In genomic region chr18:44823782-44824181, GRCh38 we compare ENCODE assay signal across 13 cellular contexts.
DNase-seq lines count a peak whose midpoint lies in the region; ATAC-seq, FAIRE-seq and TF ChIP-seq lines count a peak whose summit lies in the region.
"Had no signal": no experiment of that assay in that cellular context is flagged by ENCODE, and none has a peak within 500 bp of the region (broad histone marks: within the 10 kb centered on the region; RNA-seq: fewer than 3 reads in every experiment).

No MANE protein-coding gene starts in this region.

- in situ Hi-C loops in GM12878 (cut with MboI), result no loop called here

- H2AK5ac ChIP-seq in neuronal stem cell (ENCODE audit: low read depth, low read length), result peak overlapping the region; percentile 11

- no peak overlapping the region for H2AFZ ChIP-seq in GM12878 (ENCODE audit: control insufficient read depth, low read depth, low read length)
- no peak overlapping the region for H2AFZ ChIP-seq in neuronal stem cell (ENCODE audit: low read length)

- H3K27me3 ChIP-seq in GM12878 (replicated peaks in 1 of 2; ENCODE audit: control insufficient read depth in 2 of 2, insufficient read depth in 2 of 2, low read length in 1 of 2) (no peaks in the 10 kb centered on the region), neuronal stem cell (ENCODE audit: control insufficient read depth in 3 of 3, insufficient read depth in 3 of 3, low read depth in 1 of 3, low read length in 3 of 3) (no peaks in the 10 kb centered on the region)
- H3K27me3 ChIP-seq: right lobe of liver had no signal

- H3K4me1 ChIP-seq in GM12878 (ENCODE audit: control insufficient read depth, insufficient read depth, low read length) (peaks cover 6% of the 10 kb centered on the region; the same call in 1 of the 2 replicates), neuronal stem cell (ENCODE audit: control insufficient read depth in 2 of 2, insufficient read depth in 1 of 2, low read depth in 1 of 2, low read length in 2 of 2) (peaks cover 8 to 28% of the 10 kb centered on the region in 2 donors)

- H4K91ac ChIP-seq in neuronal stem cell (ENCODE audit: low read depth, low read length, poor library complexity), result no peak overlapping the region

- no peak for TF ChIP-seq EP300 in GM12878 (IDR thresholded peaks at IDR 0.05; ENCODE audit: borderline replicate concordance in 1 of 2, control insufficient read depth in 1 of 2, low read depth in 2 of 2, low read length in 2 of 2)

- DNase-seq in Calu3 (no peak), GM12878 (ENCODE audit: low read depth, low spot score) (no peak), neuronal stem cell (ENCODE audit: low spot score) (no peak), NOMO-1 treated with DMSO at 0.1 percent for 48 hours (lab: John Stamatoyannopoulos, UW; ENCODE audit: unreplicated experiment) (no peak), MV-4-11 (lab: John Stamatoyannopoulos, UW) (no peak)
- DNase-seq: activated CD8-positive, alpha-beta memory T cell treated with anti-CD3 and anti-CD28 coated beads, Interleukin-2, amount 50 U/mL, for 48 hours; head of caudate nucleus; mesenchymal stem cell; MM.1S; NCI-H526 treated with DMSO at 0.1 percent for 48 hours; right lobe of liver had no signal

- H3K14ac ChIP-seq in neuronal stem cell (ENCODE audit: low read length), result no peak overlapping the region

- peak; percentile 33 for ATAC-seq in GM19351 (IDR thresholded peaks at IDR 0.05; ENCODE audit: unreplicated experiment)
- ATAC-seq in GM12878, result peak; percentile 57
- no peak for ATAC-seq in HG02840 (IDR thresholded peaks at IDR 0.05; ENCODE audit: low FRiP score, unreplicated experiment)
- ATAC-seq: right lobe of liver had no signal

- no peak overlapping the region for H2BK120ac ChIP-seq in neuronal stem cell (ENCODE audit: low read depth, low read length)

- H2BK12ac ChIP-seq in neuronal stem cell (ENCODE audit: low read length), result no peak overlapping the region

- intact Hi-C loops in Calu3 (cut with micrococcal nuclease; ENCODE audit: unreplicated experiment) (no loop called here), GM12878 (cut with micrococcal nuclease; ENCODE audit: unreplicated experiment) (no loop called here)

- H3K27me3 Mint-ChIP-seq in Calu3 (ENCODE audit: unreplicated experiment), result no peaks in the 10 kb centered on the region

- H3K9me3 Mint-ChIP-seq in Calu3 (ENCODE audit: low read depth, unreplicated experiment), result no peaks in the 10 kb centered on the region

- H3K4me3 ChIP-seq in GM12878, result no peak overlapping the region
- no peak overlapping the region for H3K4me3 ChIP-seq in neuronal stem cell (ENCODE audit: low read length in 2 of 2)
- H3K4me3 ChIP-seq: right lobe of liver had no signal

- no peak for TF ChIP-seq RAD21 in GM12878 (IDR thresholded peaks at IDR 0.05; ENCODE audit: insufficient read depth, low read depth, low read length)

- no peaks in the 10 kb centered on the region for H4K20me1 ChIP-seq in GM12878 (ENCODE audit: control insufficient read depth, insufficient read depth)

- no peak overlapping the region for H2BK15ac ChIP-seq in neuronal stem cell (ENCODE audit: low read length)

- H3K23ac ChIP-seq in neuronal stem cell (ENCODE audit: low read depth, low read length, poor library complexity), result no peak overlapping the region

- H3K79me2 ChIP-seq in GM12878 (ENCODE audit: control insufficient read depth, insufficient read depth, low read length), result no peaks in the 10 kb centered on the region

- H3K36me3 ChIP-seq in GM12878 (ENCODE audit: control insufficient read depth in 2 of 2, insufficient read depth in 2 of 2, low read length in 1 of 2), result no peaks in the 10 kb centered on the region
- no peaks in the 10 kb centered on the region for H3K36me3 ChIP-seq in neuronal stem cell (replicated peaks in 1 of 2; ENCODE audit: control insufficient read depth in 2 of 2, insufficient read depth in 2 of 2, low read length in 2 of 2)
- H3K36me3 ChIP-seq: right lobe of liver had no signal

- SMC1A ChIA-PET in GM12878 (lab: Charles Lee; ENCODE audit: uncharacterized antibody, unreplicated experiment), result interaction anchor here (0.6 to 6.6 kb wide), 16 partner anchors 9 to 300 kb away, joined by 3 to 24 read pairs (median 6); no protein-coding TSS in a partner anchor

- no TSS peak for BruUV-seq in Calu3 (replicated peaks; lab: Mats Ljungman, UMichigan)
- no TSS peak for BruUV-seq in GM12878 (replicated peaks; lab: Mats Ljungman, UMichigan)

- no peak for FAIRE-seq in GM12878 (lab: Jason Lieb, UNC)

- no peak overlapping the region for H3K4ac ChIP-seq in neuronal stem cell (ENCODE audit: low read length)

- POLR2A ChIA-PET in GM12878 (lab: Charles Lee), result interaction anchor here (1.1 to 1.3 kb wide), 3 partner anchors 15 to 37 kb away, joined by 3 to 4 read pairs (median 3); no protein-coding TSS in a partner anchor

- CTCF ChIA-PET in Calu3 (lab: Charles Lee), result no interaction called here
- CTCF ChIA-PET in GM12878 (lab: Yijun Ruan, JAX), result interaction anchor here (0.8 to 2.0 kb wide), 7 partner anchors 10 to 389 kb away, joined by 3 to 5 read pairs (median 3); no protein-coding TSS in a partner anchor

- H3K18ac ChIP-seq in neuronal stem cell (ENCODE audit: low read length), result no peak overlapping the region

- no peak overlapping the region for H4K8ac ChIP-seq in neuronal stem cell (ENCODE audit: low read depth, low read length)

- no peaks in the 10 kb centered on the region for H3K36me3 Mint-ChIP-seq in Calu3 (ENCODE audit: insufficient read depth, unreplicated experiment)

- no peak for TF ChIP-seq POLR2A in GM12878 (IDR thresholded peaks at IDR 0.05; ENCODE audit: low read depth, low read length)

- H3K4me3 Mint-ChIP-seq in Calu3 (ENCODE audit: low read depth, unreplicated experiment), result no peak overlapping the region

- H3K27ac Mint-ChIP-seq in Calu3 (ENCODE audit: unreplicated experiment), result peak overlapping the region; percentile 41

- H2BK5ac ChIP-seq in neuronal stem cell (ENCODE audit: low read length), result no peak overlapping the region

- H3K9ac ChIP-seq in GM12878 (ENCODE audit: control insufficient read depth, insufficient read depth, low read length) (no peak overlapping the region), neuronal stem cell (ENCODE audit: low read depth, low read length, poor library complexity) (no peak overlapping the region)

- H3K4me1 Mint-ChIP-seq in Calu3 (ENCODE audit: low read depth, unreplicated experiment), result peaks cover 38% of the 10 kb centered on the region

- H3K9me3 ChIP-seq in GM12878 (replicated peaks; ENCODE audit: control insufficient read depth, insufficient read depth, low read length) (no peaks in the 10 kb centered on the region), neuronal stem cell (replicated peaks in 1 of 2; ENCODE audit: control insufficient read depth in 2 of 2, insufficient read depth in 1 of 2, low read depth in 1 of 2, low read length in 2 of 2) (no peaks in the 10 kb centered on the region)
- H3K9me3 ChIP-seq: right lobe of liver had no signal

- TF ChIP-seq CTCF in Calu3 (IDR thresholded peaks at IDR 0.05; ENCODE audit: unreplicated experiment), result no peak
- no peak for TF ChIP-seq CTCF in GM12878 (IDR thresholded peaks at IDR 0.05 in 2 of 3, conservative IDR thresholded peaks at IDR 0.05 in 1 of 3; ENCODE audit: control insufficient read depth in 2 of 3, extremely low read depth in 1 of 3, insufficient read depth in 1 of 3, low read depth in 3 of 3, low read length in 3 of 3)

- no peak overlapping the region for H3K27ac ChIP-seq in GM12878 (ENCODE audit: control insufficient read depth, insufficient read depth)
- H3K27ac ChIP-seq in neuronal stem cell (replicated peaks; ENCODE audit: low read length), result no peak overlapping the region
- H3K27ac ChIP-seq: right lobe of liver had no signal

- H3K79me1 ChIP-seq in neuronal stem cell (ENCODE audit: low read depth, low read length), result no peaks in the 10 kb centered on the region

- RAD21 ChIA-PET in GM12878 (lab: Charles Lee; ENCODE audit: unreplicated experiment), result interaction anchor here (1.2 to 3.1 kb wide), 5 partner anchors 17 to 389 kb away, joined by 3 to 12 read pairs (median 3); no protein-coding TSS in a partner anchor

- H3K4me2 ChIP-seq in GM12878 (ENCODE audit: control insufficient read depth, insufficient read depth), result no peak overlapping the region
- no peak overlapping the region for H3K4me2 ChIP-seq in neuronal stem cell (ENCODE audit: insufficient read depth, low read length, poor library complexity, severe bottlenecking)

TF ChIP-seq in GM12878, 131 proteins besides CTCF, POLR2A, EP300 and RAD21:
- TF ChIP-seq RUNX3 (IDR thresholded peaks at IDR 0.05; ENCODE audit: low read length) (peak; percentile 58), ZNF592 (IDR thresholded peaks at IDR 0.05) (no peak)
